In the genomic region with DNA sequence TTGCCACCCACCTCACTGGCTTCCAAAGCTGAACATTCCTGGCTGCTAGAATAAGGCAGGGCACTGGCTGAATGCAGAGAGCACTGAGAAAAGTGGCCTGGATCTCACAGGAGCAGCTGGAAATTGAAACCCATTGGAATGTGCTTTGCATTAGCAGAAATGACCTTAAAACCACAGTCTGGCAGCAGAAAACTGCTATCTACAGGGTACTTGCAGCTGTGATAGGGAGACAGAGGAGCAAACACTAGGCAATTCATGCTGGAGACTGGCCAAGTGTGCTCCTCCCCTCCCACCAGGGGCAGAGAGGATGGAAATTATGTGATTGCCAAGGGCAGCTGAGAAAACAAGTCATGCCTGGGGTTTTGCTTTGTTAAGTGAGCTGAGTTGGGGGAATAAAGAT, we compare ENCODE assay signal across 8 cellular contexts. TPM values are rescaled to one million over a fixed set of nuclear protein-coding genes. Genes with fewer than 3 reads are reported as not detected.
DNase-seq lines count a peak whose midpoint lies in the region; ATAC-seq and TF ChIP-seq lines count a peak whose summit lies in the region.

No MANE protein-coding gene starts in this region.

- H3K36me3 ChIP-seq in thyroid gland: no peaks in the 10 kb centered on the region

- no peak for ATAC-seq in HG03039 (IDR thresholded peaks at IDR 0.05; ENCODE audit: unreplicated experiment)

- DNase-seq in DMS53 (lab: John Stamatoyannopoulos, UW) (peak; percentile 44), DMS53 treated with DMSO at 0.1 percent for 48 hours (lab: John Stamatoyannopoulos, UW; ENCODE audit: unreplicated experiment) (no peak), T1000 (lab: John Stamatoyannopoulos, UW) (peak; percentile 14), iPS-NIHi7 (ENCODE audit: extremely low spot score) (peak; percentile 19), thyroid gland (peak; percentile 40 to 44), HPDE6-E6E7 (ENCODE audit: extremely low spot score) (no peak)
- no peak for DNase-seq in activated naive CD4-positive, alpha-beta T cell treated with Interleukin-2 at 50 U/mL for 16 hours

- no peak for TF ChIP-seq POLR2A in thyroid gland (IDR thresholded peaks at IDR 0.05)

- no peak for TF ChIP-seq CTCF in thyroid gland (IDR thresholded peaks at IDR 0.05)

- H3K9me3 ChIP-seq in thyroid gland: no peaks in the 10 kb centered on the region

- intact Hi-C loops in thyroid gland (cut with DNase I): no loop called here

- H3K4me3 ChIP-seq in thyroid gland (replicated peaks in 1 of 3): no peak overlapping the region

- no peaks in the 10 kb centered on the region for H3K27me3 ChIP-seq in thyroid gland

- no peak overlapping the region for H3K27ac ChIP-seq in thyroid gland

- peaks cover 0 to 7% of the 10 kb centered on the region in 2 donors for H3K4me1 ChIP-seq in thyroid gland

RNA-seq across cellular contexts. Expression of a gene that starts 47.2 kb away (rescaled TPM):
- not detected for total RNA-seq in thyroid gland

Comparison
In these comparisons a context has a peak if more than half of its experiments do, and no peak if none do; other contexts are left out.
1. DNase-seq: peak in DMS53 (single experiment), T1000 (single experiment), iPS-NIHi7 (single experiment) and thyroid gland (2 of 2); none in DMS53 treated with DMSO at 0.1 percent for 48 hours (single experiment), HPDE6-E6E7 (single experiment) and activated naive CD4-positive, alpha-beta T cell treated with Interleukin-2 at 50 U/mL for 16 hours (single experiment).